In the genomic region with DNA sequence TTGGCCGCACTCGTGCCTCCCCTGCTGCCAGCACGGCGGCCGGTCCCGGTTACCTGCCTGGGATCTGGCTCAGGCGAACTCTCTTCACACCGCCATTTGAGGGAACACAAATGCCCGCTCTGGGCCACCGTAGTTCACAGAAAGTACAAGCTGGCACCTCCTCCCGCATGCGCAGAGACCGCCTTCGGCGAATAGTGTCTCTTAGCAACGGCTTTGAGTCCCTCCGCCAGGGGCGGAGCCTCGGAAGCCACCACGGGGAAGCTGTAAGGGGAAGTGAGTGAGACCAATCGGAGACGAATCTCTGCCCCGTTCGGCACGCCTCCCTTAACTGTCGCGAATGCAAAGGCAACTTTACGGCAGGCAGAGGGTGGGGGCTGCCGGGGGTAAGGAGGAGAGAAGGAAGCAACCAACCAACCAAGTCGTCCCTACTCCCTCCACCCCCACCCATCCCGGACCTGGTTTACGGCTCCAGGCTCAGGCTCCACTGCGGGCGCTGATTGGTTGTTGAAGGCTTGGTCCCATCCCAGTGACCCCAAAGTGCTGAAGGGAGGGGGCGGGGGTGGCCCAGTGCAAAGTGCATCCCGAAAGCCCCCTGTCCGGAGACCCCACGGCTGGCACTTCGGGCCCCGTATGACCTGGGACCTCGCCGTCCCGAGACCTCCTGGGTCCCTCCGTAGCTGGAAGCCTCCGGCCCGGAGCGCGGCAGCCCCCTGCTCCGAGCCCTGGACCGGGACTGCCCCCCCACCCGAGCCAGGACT, we compare ENCODE assay signal across 1 cellular context.
TF ChIP-seq lines count a peak whose summit lies in the region.

A gene with protein sequence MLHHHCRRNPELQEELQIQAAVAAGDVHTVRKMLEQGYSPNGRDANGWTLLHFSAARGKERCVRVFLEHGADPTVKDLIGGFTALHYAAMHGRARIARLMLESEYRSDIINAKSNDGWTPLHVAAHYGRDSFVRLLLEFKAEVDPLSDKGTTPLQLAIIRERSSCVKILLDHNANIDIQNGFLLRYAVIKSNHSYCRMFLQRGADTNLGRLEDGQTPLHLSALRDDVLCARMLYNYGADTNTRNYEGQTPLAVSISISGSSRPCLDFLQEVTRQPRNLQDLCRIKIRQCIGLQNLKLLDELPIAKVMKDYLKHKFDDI (plus strand): TSS at position 526 of the 758 bp plus-strand sequence. CDS start 9,628 bp downstream, outside the sequence.
A gene with protein sequence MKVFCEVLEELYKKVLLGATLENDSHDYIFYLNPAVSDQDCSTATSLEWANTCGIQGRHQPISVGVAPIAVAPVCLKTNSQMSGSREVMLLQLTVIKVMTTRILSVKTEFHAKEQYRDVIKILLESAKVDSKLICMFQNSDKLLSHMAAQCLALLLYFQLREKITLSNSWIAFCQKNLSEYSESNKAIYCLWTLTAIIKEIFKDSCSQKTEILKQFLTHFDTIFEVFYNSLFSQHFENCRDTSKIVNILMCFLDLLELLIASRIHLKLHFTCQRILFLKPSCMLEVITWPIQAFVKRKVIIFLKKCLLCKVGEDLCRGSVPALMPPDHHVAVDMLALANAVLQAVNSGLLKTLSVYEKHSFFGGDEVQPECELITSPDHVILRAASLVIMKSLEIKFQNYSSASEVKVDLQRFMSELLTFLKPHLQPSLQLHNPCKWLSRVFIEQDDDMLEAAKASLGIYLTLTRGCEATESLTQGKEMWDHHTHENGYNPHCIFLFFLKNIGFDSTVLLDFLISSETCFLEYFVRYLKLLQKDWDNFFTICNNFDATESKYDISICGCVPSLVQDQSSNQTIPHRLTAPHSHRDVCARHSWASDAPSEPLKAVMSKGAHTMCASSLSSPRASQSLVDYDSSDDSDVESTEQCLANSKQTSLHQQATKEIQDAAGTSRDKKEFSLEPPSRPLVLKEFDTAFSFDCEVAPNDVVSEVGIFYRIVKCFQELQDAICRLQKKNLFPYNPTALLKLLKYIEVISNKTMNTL (minus strand): TSS at position 121 of the 758 bp plus-strand sequence. CDS start 21,342 bp downstream, outside the sequence.

TF ChIP-seq in HepG2, 621 proteins besides CTCF, POLR2A, EP300 and RAD21 (continued from another document and continues in another):
- TF ChIP-seq KLF16 (CRISPR knock-in tag; IDR thresholded peaks at IDR 0.05) (no peak; a peak in 1 of 4 replicates), ZNF772 (CRISPR knock-in tag; IDR thresholded peaks at IDR 0.05) (peak; percentile 53; the same call in 1 of the 2 replicates), POLR2G (IDR thresholded peaks at IDR 0.05; ENCODE audit: low read depth, low read length) (peak; percentile 74), NR2C2 (CRISPR knock-in tag; IDR thresholded peaks at IDR 0.05; ENCODE audit: borderline replicate concordance) (peak; percentile 98), ZNF501 (CRISPR knock-in tag; IDR thresholded peaks at IDR 0.05) (peak; percentile 74; the same call in 1 of the 2 replicates), YEATS4 (CRISPR knock-in tag; IDR thresholded peaks at IDR 0.05; ENCODE audit: borderline replicate concordance) (peak; percentile 68), ZMYM3 (CRISPR knock-in tag; IDR thresholded peaks at IDR 0.05) (0 out of 2 replicates have a peak, but pooled peaks have one; percentile 9), NAIF1 (CRISPR knock-in tag; IDR thresholded peaks at IDR 0.05; ENCODE audit: borderline replicate concordance) (peak; percentile 84), THAP11 (CRISPR knock-in tag; IDR thresholded peaks at IDR 0.05) (peak; percentile 94), SOX6 (IDR thresholded peaks at IDR 0.05) (no peak), SOX6 (CRISPR knock-in tag; IDR thresholded peaks at IDR 0.05) (0 out of 2 replicates have a peak, but pooled peaks have one; percentile 2), ONECUT2 (CRISPR knock-in tag; IDR thresholded peaks at IDR 0.05) (no peak), PITX1 (CRISPR knock-in tag; IDR thresholded peaks at IDR 0.05) (peak; percentile 40; the same call in 1 of the 2 replicates), CCDC6 (CRISPR knock-in tag; IDR thresholded peaks at IDR 0.05) (peak; percentile 22; the same call in 1 of the 2 replicates), FOSL2 (CRISPR knock-in tag; IDR thresholded peaks at IDR 0.05) (peak; percentile 16; the same call in 1 of the 2 replicates), GATAD2A (CRISPR knock-in tag; IDR thresholded peaks at IDR 0.05) (peak; percentile 10; the same call in 1 of the 2 replicates), ZNF564 (CRISPR knock-in tag; IDR thresholded peaks at IDR 0.05) (no peak), ZNF839 (CRISPR knock-in tag; IDR thresholded peaks at IDR 0.05; ENCODE audit: borderline replicate concordance) (no peak), ZNF782 (CRISPR knock-in tag; IDR thresholded peaks at IDR 0.05; ENCODE audit: borderline replicate concordance) (peak; percentile 81; the same call in 1 of the 2 replicates), ZNF709 (CRISPR knock-in tag; IDR thresholded peaks at IDR 0.05) (peak; percentile 28; the same call in 1 of the 2 replicates), DR1 (CRISPR knock-in tag; IDR thresholded peaks at IDR 0.05) (peak; percentile 17; the same call in 1 of the 2 replicates), ZFP90 (CRISPR knock-in tag; IDR thresholded peaks at IDR 0.05; ENCODE audit: borderline replicate concordance) (peak; percentile 79), SYNCRIP (IDR thresholded peaks at IDR 0.05; ENCODE audit: insufficient read depth, low read depth, low read length) (no peak), ERF (CRISPR knock-in tag; IDR thresholded peaks at IDR 0.05) (peak; percentile 5; the same call in 1 of the 2 replicates), TBL1XR1 (IDR thresholded peaks at IDR 0.05; ENCODE audit: borderline replicate concordance, low read length, partially characterized antibody) (no peak), ZNF547 (CRISPR knock-in tag; IDR thresholded peaks at IDR 0.05) (no peak), KDM6A (CRISPR knock-in tag; IDR thresholded peaks at IDR 0.05; ENCODE audit: low read depth) (no peak), BRD4 (CRISPR knock-in tag; IDR thresholded peaks at IDR 0.05) (0 out of 2 replicates have a peak, but pooled peaks have one; percentile 25), SMAD3 (CRISPR knock-in tag; IDR thresholded peaks at IDR 0.05) (0 out of 2 replicates have a peak, but pooled peaks have one; percentile 25), JUN (CRISPR knock-in tag; IDR thresholded peaks at IDR 0.05) (peak; percentile 47; the same call in 1 of the 2 replicates)
- TF ChIP-seq, protein P1, sequence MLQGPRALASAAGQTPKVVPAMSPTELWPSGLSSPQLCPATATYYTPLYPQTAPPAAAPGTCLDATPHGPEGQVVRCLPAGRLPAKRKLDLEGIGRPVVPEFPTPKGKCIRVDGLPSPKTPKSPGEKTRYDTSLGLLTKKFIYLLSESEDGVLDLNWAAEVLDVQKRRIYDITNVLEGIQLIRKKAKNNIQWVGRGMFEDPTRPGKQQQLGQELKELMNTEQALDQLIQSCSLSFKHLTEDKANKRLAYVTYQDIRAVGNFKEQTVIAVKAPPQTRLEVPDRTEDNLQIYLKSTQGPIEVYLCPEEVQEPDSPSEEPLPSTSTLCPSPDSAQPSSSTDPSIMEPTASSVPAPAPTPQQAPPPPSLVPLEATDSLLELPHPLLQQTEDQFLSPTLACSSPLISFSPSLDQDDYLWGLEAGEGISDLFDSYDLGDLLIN (CRISPR knock-in tag; IDR thresholded peaks at IDR 0.05; ENCODE audit: borderline replicate concordance) = no peak
- TF ChIP-seq, protein P2, sequence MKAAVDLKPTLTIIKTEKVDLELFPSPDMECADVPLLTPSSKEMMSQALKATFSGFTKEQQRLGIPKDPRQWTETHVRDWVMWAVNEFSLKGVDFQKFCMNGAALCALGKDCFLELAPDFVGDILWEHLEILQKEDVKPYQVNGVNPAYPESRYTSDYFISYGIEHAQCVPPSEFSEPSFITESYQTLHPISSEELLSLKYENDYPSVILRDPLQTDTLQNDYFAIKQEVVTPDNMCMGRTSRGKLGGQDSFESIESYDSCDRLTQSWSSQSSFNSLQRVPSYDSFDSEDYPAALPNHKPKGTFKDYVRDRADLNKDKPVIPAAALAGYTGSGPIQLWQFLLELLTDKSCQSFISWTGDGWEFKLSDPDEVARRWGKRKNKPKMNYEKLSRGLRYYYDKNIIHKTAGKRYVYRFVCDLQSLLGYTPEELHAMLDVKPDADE (CRISPR knock-in tag; IDR thresholded peaks at IDR 0.05) = no peak
- TF ChIP-seq, protein P3, sequence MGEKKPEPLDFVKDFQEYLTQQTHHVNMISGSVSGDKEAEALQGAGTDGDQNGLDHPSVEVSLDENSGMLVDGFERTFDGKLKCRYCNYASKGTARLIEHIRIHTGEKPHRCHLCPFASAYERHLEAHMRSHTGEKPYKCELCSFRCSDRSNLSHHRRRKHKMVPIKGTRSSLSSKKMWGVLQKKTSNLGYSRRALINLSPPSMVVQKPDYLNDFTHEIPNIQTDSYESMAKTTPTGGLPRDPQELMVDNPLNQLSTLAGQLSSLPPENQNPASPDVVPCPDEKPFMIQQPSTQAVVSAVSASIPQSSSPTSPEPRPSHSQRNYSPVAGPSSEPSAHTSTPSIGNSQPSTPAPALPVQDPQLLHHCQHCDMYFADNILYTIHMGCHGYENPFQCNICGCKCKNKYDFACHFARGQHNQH (CRISPR knock-in tag; IDR thresholded peaks at IDR 0.05) = peak; percentile 62
- TF ChIP-seq, protein P4, sequence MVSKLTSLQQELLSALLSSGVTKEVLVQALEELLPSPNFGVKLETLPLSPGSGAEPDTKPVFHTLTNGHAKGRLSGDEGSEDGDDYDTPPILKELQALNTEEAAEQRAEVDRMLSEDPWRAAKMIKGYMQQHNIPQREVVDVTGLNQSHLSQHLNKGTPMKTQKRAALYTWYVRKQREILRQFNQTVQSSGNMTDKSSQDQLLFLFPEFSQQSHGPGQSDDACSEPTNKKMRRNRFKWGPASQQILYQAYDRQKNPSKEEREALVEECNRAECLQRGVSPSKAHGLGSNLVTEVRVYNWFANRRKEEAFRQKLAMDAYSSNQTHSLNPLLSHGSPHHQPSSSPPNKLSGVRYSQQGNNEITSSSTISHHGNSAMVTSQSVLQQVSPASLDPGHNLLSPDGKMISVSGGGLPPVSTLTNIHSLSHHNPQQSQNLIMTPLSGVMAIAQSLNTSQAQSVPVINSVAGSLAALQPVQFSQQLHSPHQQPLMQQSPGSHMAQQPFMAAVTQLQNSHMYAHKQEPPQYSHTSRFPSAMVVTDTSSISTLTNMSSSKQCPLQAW (CRISPR knock-in tag; IDR thresholded peaks at IDR 0.05) = peak; percentile 77
- TF ChIP-seq, protein P5, sequence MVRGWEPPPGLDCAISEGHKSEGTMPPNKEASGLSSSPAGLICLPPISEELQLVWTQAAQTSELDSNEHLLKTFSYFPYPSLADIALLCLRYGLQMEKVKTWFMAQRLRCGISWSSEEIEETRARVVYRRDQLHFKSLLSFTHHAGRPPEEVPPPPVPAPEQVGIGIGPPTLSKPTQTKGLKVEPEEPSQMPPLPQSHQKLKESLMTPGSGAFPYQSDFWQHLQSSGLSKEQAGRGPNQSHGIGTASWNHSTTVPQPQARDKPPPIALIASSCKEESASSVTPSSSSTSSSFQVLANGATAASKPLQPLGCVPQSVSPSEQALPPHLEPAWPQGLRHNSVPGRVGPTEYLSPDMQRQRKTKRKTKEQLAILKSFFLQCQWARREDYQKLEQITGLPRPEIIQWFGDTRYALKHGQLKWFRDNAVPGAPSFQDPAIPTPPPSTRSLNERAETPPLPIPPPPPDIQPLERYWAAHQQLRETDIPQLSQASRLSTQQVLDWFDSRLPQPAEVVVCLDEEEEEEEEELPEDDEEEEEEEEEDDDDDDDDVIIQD (CRISPR knock-in tag; IDR thresholded peaks at IDR 0.05; ENCODE audit: low read depth) = peak; percentile 58
- TF ChIP-seq, protein P6, sequence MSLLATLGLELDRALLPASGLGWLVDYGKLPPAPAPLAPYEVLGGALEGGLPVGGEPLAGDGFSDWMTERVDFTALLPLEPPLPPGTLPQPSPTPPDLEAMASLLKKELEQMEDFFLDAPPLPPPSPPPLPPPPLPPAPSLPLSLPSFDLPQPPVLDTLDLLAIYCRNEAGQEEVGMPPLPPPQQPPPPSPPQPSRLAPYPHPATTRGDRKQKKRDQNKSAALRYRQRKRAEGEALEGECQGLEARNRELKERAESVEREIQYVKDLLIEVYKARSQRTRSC (CRISPR knock-in tag; IDR thresholded peaks at IDR 0.05; ENCODE audit: low read depth) = peak; percentile 67; the same call in 1 of the 2 replicates
- TF ChIP-seq, protein P7, sequence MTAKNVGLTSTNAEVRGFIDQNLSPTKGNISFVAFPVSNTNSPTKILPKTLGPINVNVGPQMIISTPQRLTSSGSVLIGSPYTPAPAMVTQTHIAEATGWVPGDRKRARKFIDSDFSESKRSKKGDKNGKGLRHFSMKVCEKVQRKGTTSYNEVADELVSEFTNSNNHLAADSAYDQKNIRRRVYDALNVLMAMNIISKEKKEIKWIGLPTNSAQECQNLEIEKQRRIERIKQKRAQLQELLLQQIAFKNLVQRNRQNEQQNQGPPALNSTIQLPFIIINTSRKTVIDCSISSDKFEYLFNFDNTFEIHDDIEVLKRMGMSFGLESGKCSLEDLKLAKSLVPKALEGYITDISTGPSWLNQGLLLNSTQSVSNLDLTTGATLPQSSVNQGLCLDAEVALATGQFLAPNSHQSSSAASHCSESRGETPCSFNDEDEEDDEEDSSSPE (CRISPR knock-in tag; IDR thresholded peaks at IDR 0.05) = 0 out of 2 replicates have a peak, but pooled peaks have one; percentile 20
- TF ChIP-seq, protein P8, sequence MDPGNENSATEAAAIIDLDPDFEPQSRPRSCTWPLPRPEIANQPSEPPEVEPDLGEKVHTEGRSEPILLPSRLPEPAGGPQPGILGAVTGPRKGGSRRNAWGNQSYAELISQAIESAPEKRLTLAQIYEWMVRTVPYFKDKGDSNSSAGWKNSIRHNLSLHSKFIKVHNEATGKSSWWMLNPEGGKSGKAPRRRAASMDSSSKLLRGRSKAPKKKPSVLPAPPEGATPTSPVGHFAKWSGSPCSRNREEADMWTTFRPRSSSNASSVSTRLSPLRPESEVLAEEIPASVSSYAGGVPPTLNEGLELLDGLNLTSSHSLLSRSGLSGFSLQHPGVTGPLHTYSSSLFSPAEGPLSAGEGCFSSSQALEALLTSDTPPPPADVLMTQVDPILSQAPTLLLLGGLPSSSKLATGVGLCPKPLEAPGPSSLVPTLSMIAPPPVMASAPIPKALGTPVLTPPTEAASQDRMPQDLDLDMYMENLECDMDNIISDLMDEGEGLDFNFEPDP (CRISPR knock-in tag; conservative IDR thresholded peaks at IDR 0.05) = no peak
- TF ChIP-seq, protein P9, sequence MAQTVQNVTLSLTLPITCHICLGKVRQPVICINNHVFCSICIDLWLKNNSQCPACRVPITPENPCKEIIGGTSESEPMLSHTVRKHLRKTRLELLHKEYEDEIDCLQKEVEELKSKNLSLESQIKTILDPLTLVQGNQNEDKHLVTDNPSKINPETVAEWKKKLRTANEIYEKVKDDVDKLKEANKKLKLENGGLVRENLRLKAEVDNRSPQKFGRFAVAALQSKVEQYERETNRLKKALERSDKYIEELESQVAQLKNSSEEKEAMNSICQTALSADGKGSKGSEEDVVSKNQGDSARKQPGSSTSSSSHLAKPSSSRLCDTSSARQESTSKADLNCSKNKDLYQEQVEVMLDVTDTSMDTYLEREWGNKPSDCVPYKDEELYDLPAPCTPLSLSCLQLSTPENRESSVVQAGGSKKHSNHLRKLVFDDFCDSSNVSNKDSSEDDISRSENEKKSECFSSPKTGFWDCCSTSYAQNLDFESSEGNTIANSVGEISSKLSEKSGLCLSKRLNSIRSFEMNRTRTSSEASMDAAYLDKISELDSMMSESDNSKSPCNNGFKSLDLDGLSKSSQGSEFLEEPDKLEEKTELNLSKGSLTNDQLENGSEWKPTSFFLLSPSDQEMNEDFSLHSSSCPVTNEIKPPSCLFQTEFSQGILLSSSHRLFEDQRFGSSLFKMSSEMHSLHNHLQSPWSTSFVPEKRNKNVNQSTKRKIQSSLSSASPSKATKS (CRISPR knock-in tag; IDR thresholded peaks at IDR 0.05) = no peak
